Comparison of ENCODE assay signal across 26 cellular contexts in the genomic region with DNA sequence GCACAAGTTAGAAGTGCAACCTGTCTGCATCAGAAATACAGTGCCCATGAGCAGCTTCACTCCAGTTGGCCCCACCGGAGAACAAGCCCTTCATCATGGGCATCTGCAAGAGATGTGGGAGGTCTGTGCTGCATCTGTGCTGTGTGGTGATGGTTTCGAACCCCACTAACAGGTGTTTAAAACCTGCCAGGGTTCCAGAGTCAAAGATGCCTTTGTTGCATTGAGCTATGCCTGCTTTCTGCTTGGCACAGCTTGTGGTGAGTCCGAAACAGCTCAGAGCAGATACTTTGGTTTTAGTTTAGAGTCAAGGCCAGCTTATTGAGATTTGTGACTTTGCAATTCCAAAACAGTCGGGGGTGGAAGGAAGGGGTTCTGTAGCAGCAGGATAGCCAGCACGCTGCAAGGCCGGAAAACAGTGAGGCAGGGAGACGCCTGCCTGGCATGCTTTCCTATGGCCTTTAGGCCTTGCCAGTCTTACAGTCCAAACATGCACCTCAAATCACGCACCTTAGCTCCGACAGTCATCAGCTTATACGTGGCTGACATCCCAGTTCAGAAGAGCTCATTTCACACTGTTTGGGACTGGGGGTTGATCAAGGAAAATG. TPM values are rescaled to one million over a fixed set of nuclear protein-coding genes. Genes with fewer than 3 reads are reported as not detected.
DNase-seq lines count a peak whose midpoint lies in the region; ATAC-seq, FAIRE-seq and TF ChIP-seq lines count a peak whose summit lies in the region.
"Had no signal": no experiment of that assay in that cellular context is flagged by ENCODE, and none has a peak within 500 bp of the region (broad histone marks: within the 10 kb centered on the region; RNA-seq: fewer than 3 reads in every experiment).

No MANE protein-coding gene starts in this region.

- TF ChIP-seq CTCF in IMR-90 (conservative IDR thresholded peaks at IDR 0.05; ENCODE audit: low read depth, low read length) = no peak
- no peak for TF ChIP-seq CTCF in K562 (IDR thresholded peaks at IDR 0.05 in 2 of 3, conservative IDR thresholded peaks at IDR 0.05 in 1 of 3; ENCODE audit: insufficient read depth in 2 of 3, low read depth in 1 of 3, low read length in 3 of 3)
- no peak for TF ChIP-seq CTCF in kidney (IDR thresholded peaks at IDR 0.05; ENCODE audit: borderline replicate concordance, extremely low read depth, insufficient read depth)

- H3K14ac ChIP-seq in IMR-90 (replicated peaks; ENCODE audit: low read depth, low read length) = no peak overlapping the region

- no peak overlapping the region for H3K27ac ChIP-seq in IMR-90 (ENCODE audit: insufficient read depth, low read length)
- H3K27ac ChIP-seq in K562 (ENCODE audit: extremely low read depth, low read depth, low read length) = no peak overlapping the region
- no peak overlapping the region for H3K27ac ChIP-seq in kidney (ENCODE audit: low read depth in 2 of 2, low read length in 2 of 2)
- H3K27ac ChIP-seq: A549; BLaER1 treated with 17β-estradiol and CSF1 and Interleukin-3, amounts not matched to agents 10 nM and 100 nM had no signal

- no peak overlapping the region for H3K18ac ChIP-seq in IMR-90 (ENCODE audit: low read depth, low read length)

- FAIRE-seq in GM12891 (lab: Jason Lieb, UNC) (peak; percentile 45), K562 (lab: Jason Lieb, UNC) (no peak), kidney (lab: Jason Lieb, UNC) (no peak)
- FAIRE-seq: D721Med, GM12892 had no signal

- no peak overlapping the region for H4K5ac ChIP-seq in IMR-90 (ENCODE audit: low read depth, low read length)

- no peaks in the 10 kb centered on the region for H3K27me3 ChIP-seq in IMR-90 (ENCODE audit: control insufficient read depth, insufficient read depth, low read length)
- peaks cover 0 to 18% of the 10 kb centered on the region in 2 experiments; a peak in 3 of 5 replicates for H3K27me3 ChIP-seq in K562 (ENCODE audit: control insufficient read depth in 2 of 2, insufficient read depth in 2 of 2, low read length in 2 of 2)
- H3K27me3 ChIP-seq: BE2C; BLaER1 treated with 17β-estradiol and CSF1 and Interleukin-3, amounts not matched to agents 10 nM and 100 nM had no signal

- no peaks in the 10 kb centered on the region for H3K79me2 ChIP-seq in K562 (ENCODE audit: control insufficient read depth, insufficient read depth, low read length)

- CTCF ChIA-PET in IMR-90 (lab: Yijun Ruan, JAX) (no interaction called here), K562 (lab: Yijun Ruan, JAX; ENCODE audit: low intra/inter-chr PET ratio) (no interaction called here)

- H3K23ac ChIP-seq in IMR-90 (ENCODE audit: low read depth, low read length) = no peak overlapping the region

- no peak overlapping the region for H4K91ac ChIP-seq in IMR-90 (ENCODE audit: insufficient read depth, low read depth, low read length)

- intact Hi-C loops in IMR-90 (cut with micrococcal nuclease) = no loop called here
- intact Hi-C loops in K562 (cut with micrococcal nuclease) = no loop called here
- intact Hi-C loops in kidney (cut with DNase I) = no loop called here
- intact Hi-C loops in left colon (cut with DNase I, micrococcal nuclease) = no loop called here

- H3K4ac ChIP-seq in IMR-90 (ENCODE audit: low read depth, low read length) = no peak overlapping the region

- DNase-seq in GM12891 (ENCODE audit: insufficient read length, low spot score) = no peak
- no peak for DNase-seq in IMR-90
- DNase-seq in K562 (ENCODE audit: extremely low read depth in 1 of 4, low spot score in 3 of 4) = no peak
- peak; percentile 34 for DNase-seq in kidney
- DNase-seq in left colon = no peak
- no peak for DNase-seq in activated effector memory CD4-positive, alpha-beta T cell treated with Interleukin-2 at 50 U/mL for 16 hours
- DNase-seq: 8988T; ACHN; AML-193; BE2C; CD4-positive, alpha-beta T cell; CD8-positive, alpha-beta memory T cell; DMS 273 treated with DMSO at 0.1 percent for 48 hours; DMS79; EL; GDM1; H9 had no signal

- H3K4me3 ChIP-seq in IMR-90 (ENCODE audit: insufficient read depth, low read depth, low read length) = no peak overlapping the region
- no peak overlapping the region for H3K4me3 ChIP-seq in K562
- no peak overlapping the region for H3K4me3 ChIP-seq in kidney (ENCODE audit: low read length in 2 of 2)
- H3K4me3 ChIP-seq: A549; BLaER1 treated with 17β-estradiol and CSF1 and Interleukin-3, amounts not matched to agents 10 nM and 100 nM; GM23338 had no signal

- no peak for TF ChIP-seq RAD21 in IMR-90 (IDR thresholded peaks at IDR 0.05; ENCODE audit: low read length)
- TF ChIP-seq RAD21 in K562 (CRISPR knock-in tag; conservative IDR thresholded peaks at IDR 0.05 in 1 of 2, IDR thresholded peaks at IDR 0.05 in 1 of 2) = no peak

- H4K20me1 ChIP-seq in IMR-90 (ENCODE audit: insufficient read depth, low read length) (no peaks in the 10 kb centered on the region), K562 (replicated peaks; ENCODE audit: control insufficient read depth, insufficient read depth, low read length) (no peaks in the 10 kb centered on the region)
- H4K20me1 ChIP-seq: BLaER1 treated with 17β-estradiol and CSF1 and Interleukin-3, amounts not matched to agents 10 nM and 100 nM had no signal

- no peaks in the 10 kb centered on the region for H3K36me3 ChIP-seq in IMR-90 (ENCODE audit: control insufficient read depth, insufficient read depth, low read length)
- no peaks in the 10 kb centered on the region for H3K36me3 ChIP-seq in K562 (ENCODE audit: control insufficient read depth, insufficient read depth, low read length)
- no peaks in the 10 kb centered on the region for H3K36me3 ChIP-seq in kidney (ENCODE audit: control insufficient read depth in 1 of 2, insufficient read depth in 2 of 2, low read length in 2 of 2)
- H3K36me3 ChIP-seq: BE2C; BLaER1 treated with 17β-estradiol and CSF1 and Interleukin-3, amounts not matched to agents 10 nM and 100 nM had no signal

- H2AFZ ChIP-seq in IMR-90 (replicated peaks; ENCODE audit: low read length, poor library complexity) (no peak overlapping the region), K562 (ENCODE audit: low read depth, low read length) (no peak overlapping the region)
- H2AFZ ChIP-seq: GM23338 had no signal

- no peak for TF ChIP-seq POLR2A in GM12891 (IDR thresholded peaks at IDR 0.05; ENCODE audit: low read depth, low read length)
- no peak for TF ChIP-seq POLR2A in IMR-90 (IDR thresholded peaks at IDR 0.05; ENCODE audit: low read depth, low read length)
- TF ChIP-seq POLR2A in K562 (conservative IDR thresholded peaks at IDR 0.05) = no peak

- H2BK5ac ChIP-seq in IMR-90 (ENCODE audit: low read depth, low read length, poor library complexity, severe bottlenecking) = no peak overlapping the region

- 37% methylated on average over 2 of the region's 10 CpGs; no CpG with 5 or more reads in 1 of the 2 experiments for WGBS in IMR-90 (ENCODE audit: extremely low coverage in 2 of 2, insufficient read length in 1 of 2), 2 experiments
- WGBS in K562 (ENCODE audit: insufficient coverage, low coverage, missing lambda C conversion rate) = 17% methylated on average over 8 of the region's 10 CpGs

- no peak for TF ChIP-seq EP300 in K562 (IDR thresholded peaks at IDR 0.05; ENCODE audit: low read length)

- POLR2A ChIA-PET in IMR-90 (lab: Charles Lee; ENCODE audit: unreplicated experiment) (no interaction called here), K562 (lab: Yijun Ruan, JAX) (interaction anchor here (0.7 kb wide), 1 partner anchor 10 kb away, joined by 3 read pairs; no protein-coding TSS in a partner anchor)

- H3K79me1 ChIP-seq in IMR-90 (ENCODE audit: low read depth in 1 of 2, low read length in 2 of 2) = no peaks in the 10 kb centered on the region

- ATAC-seq in IMR-90 (ENCODE audit: low read depth) (no peak), K562 (peak; percentile 16; the same call in 1 of the 3 replicates), left colon (no peak), HG02588 (IDR thresholded peaks at IDR 0.05; ENCODE audit: unreplicated experiment) (no peak)
- ATAC-seq: A549, GM23338, HCT116 had no signal

- no peak overlapping the region for H2AK5ac ChIP-seq in IMR-90 (ENCODE audit: low read depth, low read length)

- H3K9me3 ChIP-seq in IMR-90 (ENCODE audit: control insufficient read depth, insufficient read depth, low read length) = no peaks in the 10 kb centered on the region
- H3K9me3 ChIP-seq in K562 (replicated peaks; ENCODE audit: control insufficient read depth, insufficient read depth, low read depth, low read length) = no peaks in the 10 kb centered on the region
- H3K9me3 ChIP-seq in kidney (ENCODE audit: control insufficient read depth in 1 of 2, low read length in 2 of 2) = no peaks in the 10 kb centered on the region
- H3K9me3 ChIP-seq: A549, BE2C had no signal

- no peak overlapping the region for H3K9ac ChIP-seq in IMR-90 (ENCODE audit: low read depth, low read length)
- no peak overlapping the region for H3K9ac ChIP-seq in K562 (ENCODE audit: insufficient read depth in 1 of 2, low read depth in 2 of 2, low read length in 2 of 2)
- H3K9ac ChIP-seq in kidney (ENCODE audit: low read length in 2 of 2) = no peak overlapping the region
- H3K9ac ChIP-seq: BLaER1 treated with 17β-estradiol and CSF1 and Interleukin-3, amounts not matched to agents 10 nM and 100 nM had no signal

- BruUV-seq in IMR-90 (replicated peaks; lab: Mats Ljungman, UMichigan) = no TSS peak
- BruUV-seq in K562 (replicated peaks; lab: Mats Ljungman, UMichigan) = no TSS peak

- no peak overlapping the region for H2BK20ac ChIP-seq in IMR-90 (ENCODE audit: low read depth, low read length)

- no peak overlapping the region for H2BK15ac ChIP-seq in IMR-90 (ENCODE audit: low read depth, low read length)

- in situ Hi-C loops in IMR-90 (cut with MboI; ENCODE audit: low sequenced_read_pairs) (no loop called here), K562 (cut with MboI) (loop anchor here (25.0 kb wide), 1 partner anchor 216 kb away; the partner anchor contains the start of genes HSFX2 and MAGEA9B)

- H3K4me2 ChIP-seq in IMR-90 (ENCODE audit: low read depth, low read length) (no peak overlapping the region), K562 (ENCODE audit: insufficient read depth, low read length) (no peak overlapping the region)
- H3K4me2 ChIP-seq: A549; BLaER1 treated with 17β-estradiol and CSF1 and Interleukin-3, amounts not matched to agents 10 nM and 100 nM; GM23338 had no signal

- H2AK9ac ChIP-seq in IMR-90 (replicated peaks; ENCODE audit: low read depth, low read length, poor library complexity) = peak overlapping the region; percentile 24

- H3K56ac ChIP-seq in IMR-90 (ENCODE audit: extremely low read depth, insufficient read depth, low read length) = no peak overlapping the region

- no peaks in the 10 kb centered on the region for H3K9me1 ChIP-seq in IMR-90 (ENCODE audit: insufficient read depth, low read length)
- H3K9me1 ChIP-seq in K562 (ENCODE audit: control insufficient read depth, insufficient read depth, low read length) = no peaks in the 10 kb centered on the region

- no peak overlapping the region for H4K8ac ChIP-seq in IMR-90 (ENCODE audit: low read depth in 2 of 2, low read length in 2 of 2)

- H2BK120ac ChIP-seq in IMR-90 (ENCODE audit: low read depth, low read length) = no peak overlapping the region

- H3K4me1 ChIP-seq in IMR-90 (ENCODE audit: control insufficient read depth, insufficient read depth, low read length) (no peaks in the 10 kb centered on the region), K562 (replicated peaks in 1 of 2; ENCODE audit: control insufficient read depth in 2 of 2, insufficient read depth in 2 of 2, low read length in 2 of 2) (peaks cover 0 to 12% of the 10 kb centered on the region in 2 experiments; a peak in 4 of 5 replicates), kidney (ENCODE audit: control insufficient read depth in 1 of 2, insufficient read depth in 1 of 2, low read depth in 1 of 2, low read length in 2 of 2) (no peaks in the 10 kb centered on the region)
- H3K4me1 ChIP-seq: A549, BE2C had no signal

- dilution Hi-C loops in IMR-90 (cut with HindIII; ENCODE audit: low sequenced_read_pairs, unreplicated experiment) = no loop called here

RNA-seq across cellular contexts. Expression of gene MAGEA9, which starts 21.8 kb away (rescaled TPM):
- polyA plus RNA-seq in GM12891 (2012; ENCODE audit: low read depth, missing spikeins) = not detected
- total RNA-seq in IMR-90 (2012; rRNA removed) (not detected in 2 replicates), K562 (2014; rRNA removed) (1.0 TPM in 1 of 2 replicates, not detected in the other), K562 (2014; rRNA removed; fragmentation: Illumina TruSeq; extraction: Trizol) (not detected in 2 replicates), K562 (2015; rRNA removed; fragmentation: Illumina TruSeq; extraction: Trizol) (0.49 TPM in 1 of 2 replicates, not detected in the other), K562 (2021) (not detected in 2 replicates), kidney (not detected), left colon (not detected)
- polyA plus RNA-seq in IMR-90 (2012; rRNA removed) (not detected in 2 replicates), K562 (2011; rRNA removed) (0.17 TPM in 1 of 2 replicates, not detected in the other), K562 (2014; fragmentation: Illumina TruSeq; extraction: Trizol) (0.44 TPM in 1 of 2 replicates, not detected in the other), K562 (2014; fragmentation: Nextera tagmentation; extraction: Ambion mirVana) (under 1 TPM; 0.08 to 0.25 TPM), K562 (2014; rRNA removed) (0.53 and 0.65 TPM in 2 replicates), kidney (ENCODE audit: insufficient read depth, low read depth, low replicate concordance) (not detected)
- polyA plus RNA-seq in IMR-90 (2012; cell fraction: cytosol; rRNA removed) = not detected in 2 replicates
- not detected in 2 replicates for polyA plus RNA-seq in IMR-90 (2012; cell fraction: nucleus; rRNA removed; ENCODE audit: low replicate concordance)
- total RNA-seq in K562 (2011; cell fraction: chromatin; rRNA removed; ENCODE audit: low replicate concordance) = not detected in 2 replicates
- 3.0 TPM in 1 of 2 replicates, not detected in the other for total RNA-seq in K562 (2011; cell fraction: nucleolus; rRNA removed)
- total RNA-seq in K562 (2011; cell fraction: nucleoplasm; rRNA removed) = not detected in 2 replicates
- polyA plus RNA-seq in K562 (2011; cell fraction: cytosol; rRNA removed) = 1.8 TPM in 1 of 2 replicates, not detected in the other
- polyA plus RNA-seq in K562 (2011; cell fraction: nucleus; rRNA removed) = 0.14 and 1.1 TPM in 2 replicates
- polyA plus RNA-seq in K562 (2012) = 0.10 and 0.22 TPM in 2 replicates
- not detected in 2 replicates for polyA minus RNA-seq in K562 (2011; rRNA and poly(A)+ RNA removed)
- polyA minus RNA-seq in K562 (2011; cell fraction: cytosol; rRNA and poly(A)+ RNA removed) = not detected in 2 replicates
- 0.44 TPM in 1 of 2 replicates, not detected in the other for polyA minus RNA-seq in K562 (2011; cell fraction: nucleus; rRNA and poly(A)+ RNA removed)
- total RNA-seq: CD4-positive, alpha-beta T cell; CD8-positive, alpha-beta memory T cell; GM23338; H4 had no signal
- polyA plus RNA-seq: A549; CD14-positive monocyte; CD8-positive, alpha-beta memory T cell; GM23338 had no signal

RNA-seq across cellular contexts. Expression of gene HSFX1, which starts 29.7 kb away (rescaled TPM):
- polyA plus RNA-seq in GM12891 (2012; ENCODE audit: low read depth, missing spikeins) = 0.14 TPM
- total RNA-seq in IMR-90 (2012; rRNA removed) = under 0.01 and 0.18 TPM in 2 replicates
- 0.20 and 0.36 TPM in 2 replicates for polyA plus RNA-seq in IMR-90 (2012; rRNA removed)
- polyA plus RNA-seq in IMR-90 (2012; cell fraction: cytosol; rRNA removed) = 0.08 and 0.29 TPM in 2 replicates
- polyA plus RNA-seq in IMR-90 (2012; cell fraction: nucleus; rRNA removed; ENCODE audit: low replicate concordance) = 0.83 and 0.95 TPM in 2 replicates
- 0.44 and 0.48 TPM in 2 replicates for total RNA-seq in K562 (2011; cell fraction: chromatin; rRNA removed; ENCODE audit: low replicate concordance)
- total RNA-seq in K562 (2011; cell fraction: nucleolus; rRNA removed) = 0.17 and 0.39 TPM in 2 replicates
- not detected in 2 replicates for total RNA-seq in K562 (2011; cell fraction: nucleoplasm; rRNA removed)
- total RNA-seq in K562 (2014; rRNA removed) = not detected in 2 replicates
- not detected in 2 replicates for total RNA-seq in K562 (2014; rRNA removed; fragmentation: Illumina TruSeq; extraction: Trizol)
- not detected in 2 replicates for total RNA-seq in K562 (2015; rRNA removed; fragmentation: Illumina TruSeq; extraction: Trizol)
- not detected in 2 replicates for total RNA-seq in K562 (2021)
- polyA plus RNA-seq in K562 (2011; rRNA removed) = 0.10 and 0.14 TPM in 2 replicates
- polyA plus RNA-seq in K562 (2011; cell fraction: cytosol; rRNA removed) = 0.10 TPM in 1 of 2 replicates, not detected in the other
- polyA plus RNA-seq in K562 (2011; cell fraction: nucleus; rRNA removed) = 0.25 and 0.40 TPM in 2 replicates
- polyA plus RNA-seq in K562 (2012) = 0.07 and 0.21 TPM in 2 replicates
- not detected in 2 replicates for polyA plus RNA-seq in K562 (2014; fragmentation: Illumina TruSeq; extraction: Trizol)
- polyA plus RNA-seq in K562 (2014; fragmentation: Nextera tagmentation; extraction: Ambion mirVana) = not detected
- not detected in 2 replicates for polyA plus RNA-seq in K562 (2014; rRNA removed)
- 0.18 TPM in 1 of 2 replicates, not detected in the other for polyA minus RNA-seq in K562 (2011; rRNA and poly(A)+ RNA removed)
- polyA minus RNA-seq in K562 (2011; cell fraction: cytosol; rRNA and poly(A)+ RNA removed) = not detected in 2 replicates
- 0.33 and 0.40 TPM in 2 replicates for polyA minus RNA-seq in K562 (2011; cell fraction: nucleus; rRNA and poly(A)+ RNA removed)
- 0.98 TPM for total RNA-seq in kidney
- polyA plus RNA-seq in kidney (ENCODE audit: insufficient read depth, low read depth, low replicate concordance) = not detected
- 1 to 10 TPM; 1.0 to 1.5 TPM for total RNA-seq in left colon
- total RNA-seq: H4 had no signal
- polyA plus RNA-seq: CD14-positive monocyte, GM23338 had no signal
